Comparison of ENCODE assay signal across 21 cellular contexts in the genomic region with DNA sequence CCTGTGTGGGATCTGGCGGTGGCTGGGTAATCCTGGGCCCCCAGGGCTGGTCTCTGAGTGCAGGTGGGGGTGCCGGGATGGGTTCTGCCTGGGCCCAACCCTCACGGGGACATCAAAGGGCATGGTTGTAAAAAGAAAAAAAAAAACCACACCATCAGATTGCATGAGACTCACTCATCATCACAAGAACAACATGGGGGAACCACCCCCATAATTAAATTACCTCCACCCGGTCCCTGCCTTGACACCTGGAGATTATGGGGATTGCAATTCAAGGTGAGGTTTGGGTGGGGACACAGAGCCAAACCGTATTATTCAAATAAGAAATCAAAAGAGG. TPM values are rescaled to one million over a fixed set of nuclear protein-coding genes. Genes with fewer than 3 reads are reported as not detected.
DNase-seq lines count a peak whose midpoint lies in the region; ATAC-seq and TF ChIP-seq lines count a peak whose summit lies in the region.
"Had no signal": no experiment of that assay in that cellular context is flagged by ENCODE, and none has a peak within 500 bp of the region (broad histone marks: within the 10 kb centered on the region; RNA-seq: fewer than 3 reads in every experiment).

No MANE protein-coding gene starts in this region.

- no peak overlapping the region for H2BK15ac ChIP-seq in neuronal stem cell (ENCODE audit: low read length)

- no peak overlapping the region for H2BK12ac ChIP-seq in neuronal stem cell (ENCODE audit: low read length)

- H2BK5ac ChIP-seq in neuronal stem cell (ENCODE audit: low read length) = no peak overlapping the region

- ATAC-seq in left colon (peak; percentile 52), omental fat pad (ENCODE audit: low FRiP score) (no peak)

- H3K27ac Mint-ChIP-seq in activated T-helper 1 cell treated with anti-CD3 and anti-CD28 coated beads, Interleukin-12 subunit alpha, Interleukin-12 subunit beta, Interleukin-2, Interleukin-4 antibody, amounts not matched to agents 30 ng/mL and 10 ng/mL and 1 ng/mL, durations not matched to agents 14 hours and 24 hours and 36 hours = no peak overlapping the region
- H3K27ac Mint-ChIP-seq: CD4-positive, alpha-beta memory T cell; HFFc6 had no signal

- H3K27me3 ChIP-seq in neuronal stem cell (ENCODE audit: control insufficient read depth in 3 of 3, insufficient read depth in 3 of 3, low read depth in 1 of 3, low read length in 3 of 3) = no peaks in the 10 kb centered on the region
- peaks cover 14% of the 10 kb centered on the region for H3K27me3 ChIP-seq in transverse colon

- no peak overlapping the region for H2AFZ ChIP-seq in neuronal stem cell (ENCODE audit: low read length)

- H3K4ac ChIP-seq in neuronal stem cell (ENCODE audit: low read length) = no peak overlapping the region

- WGBS in neuronal stem cell (ENCODE audit: extremely low coverage in 2 of 2, insufficient read length in 2 of 2, insufficient replicate concordance in 1 of 2), 2 donors = no CpG with 5 or more reads among the region's 5 CpGs
- WGBS in transverse colon (ENCODE audit: low coverage in 1 of 2), 2 donors = 38 to 67% methylated on average over 1 to 5 of the region's 5 CpGs

- TF ChIP-seq EP300 in transverse colon (IDR thresholded peaks at IDR 0.05; ENCODE audit: low read depth) = no peak

- no peaks in the 10 kb centered on the region for H3K9me3 Mint-ChIP-seq in activated T-helper 1 cell treated with anti-CD3 and anti-CD28 coated beads, Interleukin-12 subunit alpha, Interleukin-12 subunit beta, Interleukin-2, Interleukin-4 antibody, amounts not matched to agents 30 ng/mL and 10 ng/mL and 1 ng/mL, durations not matched to agents 14 hours and 24 hours and 36 hours
- H3K9me3 Mint-ChIP-seq: HFFc6 had no signal

- H3K27me3 Mint-ChIP-seq in activated T-helper 1 cell treated with anti-CD3 and anti-CD28 coated beads, Interleukin-12 subunit alpha, Interleukin-12 subunit beta, Interleukin-2, Interleukin-4 antibody, amounts not matched to agents 30 ng/mL and 10 ng/mL and 1 ng/mL, durations not matched to agents 14 hours and 24 hours and 36 hours (ENCODE audit: insufficient read depth) = peaks cover 35% of the 10 kb centered on the region

- no peak overlapping the region for H3K9ac ChIP-seq in neuronal stem cell (ENCODE audit: low read depth, low read length, poor library complexity)

- H3K4me3 ChIP-seq in neuronal stem cell (ENCODE audit: low read length in 2 of 2) (no peak overlapping the region), transverse colon (no peak overlapping the region)
- H3K4me3 ChIP-seq: HAP-1 had no signal

- H3K4me3 Mint-ChIP-seq in activated T-helper 1 cell treated with anti-CD3 and anti-CD28 coated beads, Interleukin-12 subunit alpha, Interleukin-12 subunit beta, Interleukin-2, Interleukin-4 antibody, amounts not matched to agents 30 ng/mL and 10 ng/mL and 1 ng/mL, durations not matched to agents 14 hours and 24 hours and 36 hours = no peak overlapping the region
- H3K4me3 Mint-ChIP-seq: HFFc6 had no signal

- H3K27ac ChIP-seq in neuronal stem cell (replicated peaks; ENCODE audit: low read length) (no peak overlapping the region), transverse colon (peak overlapping the region in 3 of 4 donors; percentile 33 to 43 (median 39))

- TF ChIP-seq POLR2A in transverse colon (IDR thresholded peaks at IDR 0.05) = no peak

- no peak overlapping the region for H3K23ac ChIP-seq in neuronal stem cell (ENCODE audit: low read depth, low read length, poor library complexity)

- no peaks in the 10 kb centered on the region for H3K4me1 ChIP-seq in neuronal stem cell (ENCODE audit: control insufficient read depth in 2 of 2, insufficient read depth in 1 of 2, low read depth in 1 of 2, low read length in 2 of 2)
- H3K4me1 ChIP-seq in transverse colon = peaks cover 0 to 13% (median 0%) of the 10 kb centered on the region in 4 donors
- H3K4me1 ChIP-seq: HAP-1 had no signal

- no peak overlapping the region for H2AK5ac ChIP-seq in neuronal stem cell (ENCODE audit: low read depth, low read length)

- H4K8ac ChIP-seq in neuronal stem cell (ENCODE audit: low read depth, low read length) = no peak overlapping the region

- no peaks in the 10 kb centered on the region for H3K79me1 ChIP-seq in neuronal stem cell (ENCODE audit: low read depth, low read length)

- no peak overlapping the region for H4K91ac ChIP-seq in neuronal stem cell (ENCODE audit: low read depth, low read length, poor library complexity)

- H3K36me3 ChIP-seq in neuronal stem cell (replicated peaks in 1 of 2; ENCODE audit: control insufficient read depth in 2 of 2, insufficient read depth in 2 of 2, low read length in 2 of 2) (no peaks in the 10 kb centered on the region), transverse colon (no peaks in the 10 kb centered on the region)
- H3K36me3 ChIP-seq: HAP-1 had no signal

- intact Hi-C loops in left colon (cut with DNase I, micrococcal nuclease) = loop anchor here in 1 of 2 donors (5.0 kb wide), 1 partner anchor 431 kb away; no protein-coding TSS in a partner anchor
- intact Hi-C loops in transverse colon (cut with DNase I; ENCODE audit: low total_unique reads) = loop anchor here (5.0 kb wide), 1 partner anchor 431 kb away; no protein-coding TSS in a partner anchor
- intact Hi-C loops in activated T-helper 1 cell treated with anti-CD3 and anti-CD28 coated beads, Interleukin-12 subunit alpha, Interleukin-12 subunit beta, Interleukin-2, Interleukin-4 antibody, amounts not matched to agents 30 ng/mL and 10 ng/mL and 1 ng/mL, durations not matched to agents 14 hours and 24 hours and 36 hours (cut with micrococcal nuclease) = no loop called here

- TF ChIP-seq CTCF in transverse colon (IDR thresholded peaks at IDR 0.05) (no peak), omental fat pad (IDR thresholded peaks at IDR 0.05) (no peak)

- no peak overlapping the region for H3K4me2 ChIP-seq in neuronal stem cell (ENCODE audit: insufficient read depth, low read length, poor library complexity, severe bottlenecking)

- H3K14ac ChIP-seq in neuronal stem cell (ENCODE audit: low read length) = peak overlapping the region; percentile 10

- in situ Hi-C loops in transverse colon (cut with MboI; ENCODE audit: low pct_ligation_motif_present in 1 of 4, low pct_unique_long_range_greater_than_20kb in 1 of 4, low sequenced_read_pairs in 3 of 4) = loop anchor here in 1 of 4 donors (5.0 kb wide), 1 partner anchor 431 kb away; no protein-coding TSS in a partner anchor

- H3K4me1 Mint-ChIP-seq in activated T-helper 1 cell treated with anti-CD3 and anti-CD28 coated beads, Interleukin-12 subunit alpha, Interleukin-12 subunit beta, Interleukin-2, Interleukin-4 antibody, amounts not matched to agents 30 ng/mL and 10 ng/mL and 1 ng/mL, durations not matched to agents 14 hours and 24 hours and 36 hours (ENCODE audit: low read depth) = no peaks in the 10 kb centered on the region

- no peak overlapping the region for H3K18ac ChIP-seq in neuronal stem cell (ENCODE audit: low read length)

- no peak overlapping the region for H2BK120ac ChIP-seq in neuronal stem cell (ENCODE audit: low read depth, low read length)

- peak; percentile 52 for DNase-seq in SW480 (ENCODE audit: low spot score)
- peak in 1 of 2 donors; percentile 33 for DNase-seq in left colon
- DNase-seq in neuronal stem cell (ENCODE audit: low spot score) = no peak
- DNase-seq in transverse colon = no peak
- no peak for DNase-seq in activated T-helper 1 cell treated with anti-CD3 and anti-CD28 coated beads, Interleukin-12 subunit alpha, Interleukin-12 subunit beta, Interleukin-2, Interleukin-4 antibody, amounts not matched to agents 30 ng/mL and 10 ng/mL and 1 ng/mL, durations not matched to agents 14 hours and 24 hours and 36 hours (ENCODE audit: low spot score)
- DNase-seq in omental fat pad (ENCODE audit: low spot score) = no peak
- no peak for DNase-seq in activated CD4-positive, CD25-positive, alpha-beta regulatory T cell treated with anti-CD3 and anti-CD28 coated beads, Interleukin-2, amount 50 U/mL, for 72 hours
- DNase-seq: 8988T; C1 segment of cervical spinal cord; Calu3; CD4-positive, alpha-beta memory T cell; COR-L47; DMS53; DMS79 treated with DMSO at 0.1 percent for 48 hours; GF-D8; GOT3; HFFc6 had no signal

- H3K9me3 ChIP-seq in neuronal stem cell (replicated peaks in 1 of 2; ENCODE audit: control insufficient read depth in 2 of 2, insufficient read depth in 1 of 2, low read depth in 1 of 2, low read length in 2 of 2) = no peaks in the 10 kb centered on the region
- H3K9me3 ChIP-seq in transverse colon = no peaks in the 10 kb centered on the region
- H3K9me3 ChIP-seq: HAP-1 had no signal

- H3K36me3 Mint-ChIP-seq in activated T-helper 1 cell treated with anti-CD3 and anti-CD28 coated beads, Interleukin-12 subunit alpha, Interleukin-12 subunit beta, Interleukin-2, Interleukin-4 antibody, amounts not matched to agents 30 ng/mL and 10 ng/mL and 1 ng/mL, durations not matched to agents 14 hours and 24 hours and 36 hours (ENCODE audit: low read depth) = no peaks in the 10 kb centered on the region
- H3K36me3 Mint-ChIP-seq: CD4-positive, alpha-beta memory T cell had no signal

RNA-seq across cellular contexts. Expression of a gene that starts 14.3 kb away (rescaled TPM):
- total RNA-seq in left colon (under 1 TPM in 1 of 2 donors, not detected in 1; 0.45 TPM), transverse colon (under 1 TPM in 1 of 4 donors, not detected in 3; 0.48 TPM), omental fat pad (under 1 TPM in 3 of 4 donors, not detected in 1; 0.48 to 0.79 (median 0.69) TPM)
- polyA plus RNA-seq in neuronal stem cell (2013, experiment 1 of 2) = 0.01 TPM
- polyA plus RNA-seq in neuronal stem cell (2013, experiment 2 of 2) = not detected
- not detected in 2 replicates for total RNA-seq in activated T-helper 1 cell treated with anti-CD3 and anti-CD28 coated beads, Interleukin-12 subunit alpha, Interleukin-12 subunit beta, Interleukin-2, Interleukin-4 antibody, amounts not matched to agents 30 ng/mL and 10 ng/mL and 1 ng/mL, durations not matched to agents 14 hours and 24 hours and 36 hours
- total RNA-seq: Calu3; CD4-positive, alpha-beta memory T cell; Daoy; G401; HFFc6 had no signal
- polyA plus RNA-seq: BJ; CD4-positive, alpha-beta memory T cell had no signal
